8 cellular contexts compared by ENCODE assay signal in the genomic region with DNA sequence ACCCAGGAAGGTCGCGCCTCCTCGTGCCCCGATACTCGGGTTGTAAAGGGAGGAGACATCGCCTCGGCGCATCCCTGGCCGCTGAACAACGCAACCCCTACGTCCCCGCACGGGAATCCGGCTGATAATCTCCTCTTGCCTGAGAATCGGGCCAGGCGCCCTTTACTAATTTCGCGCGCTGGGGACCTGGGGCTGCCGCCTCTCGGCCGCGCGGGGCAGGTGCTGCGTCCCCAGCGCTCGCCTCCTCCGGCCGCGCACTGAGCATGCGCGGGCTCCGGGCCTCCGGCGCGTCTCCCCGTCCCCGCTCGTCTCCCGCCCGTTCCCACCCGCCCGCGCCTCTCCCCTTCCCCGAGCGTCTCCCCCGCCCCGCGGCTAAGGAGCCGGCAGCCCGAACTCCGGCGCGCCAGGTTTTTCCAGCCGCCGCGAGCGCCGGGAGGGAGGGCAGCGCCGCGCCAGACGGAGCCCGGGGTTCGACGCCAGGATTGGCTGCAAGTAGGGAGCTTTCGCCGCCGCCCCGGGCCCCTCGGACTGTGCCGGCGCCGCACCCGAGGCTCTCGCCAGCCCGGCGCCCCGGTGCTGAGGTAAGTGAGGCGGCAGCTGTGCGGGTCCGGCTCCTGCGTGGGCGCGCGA. TPM values are rescaled to one million over a fixed set of nuclear protein-coding genes. Genes with fewer than 3 reads are reported as not detected.
A peak's percentile ranks its signal among the peaks of the same experiment; 100 is the strongest.
DNase-seq lines count a peak whose midpoint lies in the region; ATAC-seq and TF ChIP-seq lines count a peak whose summit lies in the region.

CNTN4 (plus strand) TSS at position 469 of the 630 bp plus-strand sequence.

- no peaks in the 10 kb centered on the region for H3K36me3 ChIP-seq in iPS-15b (ENCODE audit: control insufficient read depth, insufficient read depth, low read length)
- H3K36me3 ChIP-seq in OCI-LY7 (ENCODE audit: insufficient read depth, low read length): no peaks in the 10 kb centered on the region

- CTCF ChIA-PET in OCI-LY7 (lab: Charles Lee; ENCODE audit: unreplicated experiment): no interaction called here

- H3K4me1 ChIP-seq in iPS-15b (ENCODE audit: control insufficient read depth, insufficient read depth, low read length) (peaks cover 4% of the 10 kb centered on the region), OCI-LY7 (ENCODE audit: insufficient read depth, low read length, poor library complexity, severe bottlenecking) (no peaks in the 10 kb centered on the region)

- peaks cover 69% of the 10 kb centered on the region for H3K27me3 ChIP-seq in iPS-15b (ENCODE audit: control insufficient read depth, insufficient read depth, low read length)

- ATAC-seq in HG02884 (IDR thresholded peaks at IDR 0.05; ENCODE audit: unreplicated experiment) (no peak), HG03108 (IDR thresholded peaks at IDR 0.05; ENCODE audit: unreplicated experiment) (no peak)

- no peaks in the 10 kb centered on the region for H3K9me3 ChIP-seq in iPS-15b (ENCODE audit: control insufficient read depth, insufficient read depth, low read length)
- no peaks in the 10 kb centered on the region for H3K9me3 ChIP-seq in OCI-LY7 (ENCODE audit: low read length)

- peak within 1 kb of the TSS; percentile 51 for H3K9ac ChIP-seq in iPS-15b (ENCODE audit: low read depth, low read length)

- POLR2A ChIA-PET in OCI-LY7 (lab: Charles Lee): no interaction called here

- H3K4me3 ChIP-seq in iPS-15b (ENCODE audit: low read depth, low read length) (peak within 1 kb of the TSS; percentile 59), OCI-LY7 (ENCODE audit: low read depth, low read length, poor library complexity, severe bottlenecking) (no peak within 1 kb of the TSS)

- no TSS peak for BruUV-seq in OCI-LY7 (replicated peaks; lab: Mats Ljungman, UMichigan)

- no peak for TF ChIP-seq CTCF in GM13976 (IDR thresholded peaks at IDR 0.05; ENCODE audit: borderline replicate concordance, control extremely low read depth, extremely low read depth, insufficient read depth, missing control alignments)
- TF ChIP-seq CTCF in OCI-LY7 (conservative IDR thresholded peaks at IDR 0.05; ENCODE audit: low read length): no peak

- no peaks in the 10 kb centered on the region for H3K9me2 ChIP-seq in OCI-LY7 (ENCODE audit: insufficient read depth, low read length)

- no peak within 1 kb of the TSS for H2AFZ ChIP-seq in OCI-LY7 (ENCODE audit: low read length)

- DNase-seq in GM13976 (ENCODE audit: low spot score) (peak; percentile 69), NCI-H1417 treated with DMSO at 0.1 percent for 48 hours (lab: John Stamatoyannopoulos, UW) (peak; percentile 67), retina (peak; percentile 92), OCI-LY7 (ENCODE audit: low spot score) (no peak)
- DNase-seq in activated T-cell treated with anti-CD3 and anti-CD28 coated beads, Interleukin-2, amount 50 U/mL, for 48 hours: peak; percentile 24 to 54

- no peak within 1 kb of the TSS for H3K4me2 ChIP-seq in OCI-LY7 (ENCODE audit: low read length)

- in situ Hi-C loops in GM13976 (cut with MboI; ENCODE audit: low sequenced_read_pairs, unreplicated experiment): no loop called here

- H4K20me1 ChIP-seq in OCI-LY7 (ENCODE audit: insufficient read depth, low read length): no peaks in the 10 kb centered on the region

- H3K79me2 ChIP-seq in OCI-LY7 (ENCODE audit: insufficient read depth, low read depth, low read length): no peaks in the 10 kb centered on the region

- intact Hi-C loops in OCI-LY7 (cut with micrococcal nuclease; ENCODE audit: unreplicated experiment): no loop called here

- no peak within 1 kb of the TSS for H3K27ac ChIP-seq in OCI-LY7 (ENCODE audit: low read depth, low read length, poor library complexity, severe bottlenecking)

RNA-seq across cellular contexts. Expression of gene CNTN4, which starts in this region (rescaled TPM):
- total RNA-seq in OCI-LY7 (2014; rRNA removed; shearing (Covaris generic)): not detected in 2 replicates
- not detected in 2 replicates for total RNA-seq in OCI-LY7 (2022)
